ENCODE assay signal across 23 cellular contexts in the genomic region with DNA sequence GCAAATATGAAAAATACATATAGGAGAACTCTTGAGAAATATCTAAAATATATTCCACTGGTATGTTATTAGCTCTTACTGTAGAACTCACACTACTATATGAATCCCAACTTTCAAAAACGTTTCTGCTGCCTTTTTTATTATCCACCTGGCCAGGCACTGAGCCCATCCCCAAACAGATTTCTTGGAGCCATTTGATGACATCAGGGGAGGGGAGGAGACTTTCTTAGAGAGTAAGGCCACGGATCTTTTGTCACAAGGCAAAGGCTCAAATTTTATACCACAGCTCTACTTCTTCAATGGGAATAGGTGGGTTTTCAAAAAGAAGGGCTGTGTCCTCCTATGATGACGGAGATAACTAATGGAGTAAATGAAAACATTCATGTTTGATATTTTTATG.
"Had no signal": no experiment of that assay in that cellular context is flagged by ENCODE, and none has a peak within 500 bp of the region (broad histone marks: within the 10 kb centered on the region; RNA-seq: fewer than 3 reads in every experiment).

No MANE protein-coding gene starts in this region.

- H3K27me3 ChIP-seq: body of pancreas, dorsolateral prefrontal cortex, left lung, tibial nerve had no signal

- H3K36me3 Mint-ChIP-seq: activated CD8-positive, alpha-beta memory T cell treated with anti-CD3 and anti-CD28 coated beads, Interleukin-2, amount 10 ng/mL, durations not matched to agents 7 days and 5 days; activated naive CD8-positive, alpha-beta T cell treated with anti-CD3 and anti-CD28 coated beads, Interleukin-2, amount 10 ng/mL, durations not matched to agents 7 days and 5 days had no signal

- H3K27me3 Mint-ChIP-seq: activated B cell treated with CpG ODN at 0.5 μM for 24 hours; activated CD4-positive, alpha-beta memory T cell treated with anti-CD3 and anti-CD28 coated beads, Interleukin-2, amount 10 ng/mL, durations not matched to agents 7 days and 5 days; activated CD8-positive, alpha-beta memory T cell treated with anti-CD3 and anti-CD28 coated beads, Interleukin-2, amount 10 ng/mL, durations not matched to agents 7 days and 5 days; activated naive CD8-positive, alpha-beta T cell treated with anti-CD3 and anti-CD28 coated beads, Interleukin-2, amount 10 ng/mL, durations not matched to agents 7 days and 5 days; activated T-helper 17 cell treated with anti-CD3 and anti-CD28 coated beads, Interleukin-2, amount 50 U/mL, for 72 hours had no signal

- H3K9me3 Mint-ChIP-seq: activated B cell treated with CpG ODN at 0.5 μM for 24 hours; activated naive CD8-positive, alpha-beta T cell treated with anti-CD3 and anti-CD28 coated beads, Interleukin-2, amount 10 ng/mL, durations not matched to agents 7 days and 5 days; activated T-helper 17 cell treated with anti-CD3 and anti-CD28 coated beads, Interleukin-2, amount 50 U/mL, for 72 hours had no signal

- H3K36me3 ChIP-seq: left lung, prostate gland, tibial nerve had no signal

- H3K4me1 Mint-ChIP-seq: activated B cell treated with CpG ODN at 0.5 μM for 24 hours; activated CD4-positive, alpha-beta memory T cell treated with anti-CD3 and anti-CD28 coated beads, Interleukin-2, amount 10 ng/mL, durations not matched to agents 7 days and 5 days; activated CD8-positive, alpha-beta memory T cell treated with anti-CD3 and anti-CD28 coated beads, Interleukin-2, amount 10 ng/mL, durations not matched to agents 7 days and 5 days; activated naive CD8-positive, alpha-beta T cell treated with anti-CD3 and anti-CD28 coated beads, Interleukin-2, amount 10 ng/mL, durations not matched to agents 7 days and 5 days; activated T-helper 17 cell treated with anti-CD3 and anti-CD28 coated beads, Interleukin-2, amount 50 U/mL, for 72 hours had no signal

- H3K4me3 ChIP-seq: body of pancreas, dorsolateral prefrontal cortex, left lung, prostate gland, tibial nerve had no signal

- DNase-seq: activated B cell treated with CpG ODN at 0.5 μM for 24 hours; activated CD4-positive, alpha-beta memory T cell treated with anti-CD3 and anti-CD28 coated beads, Interleukin-2, amount 10 ng/mL, durations not matched to agents 7 days and 5 days; activated CD4-positive, alpha-beta T cell treated with anti-CD3 and anti-CD28 coated beads for 4 hours; activated CD8-positive, alpha-beta memory T cell treated with anti-CD3 and anti-CD28 coated beads, Interleukin-2, amount 10 ng/mL, durations not matched to agents 7 days and 5 days; activated naive CD4-positive, alpha-beta T cell; activated naive CD8-positive, alpha-beta T cell treated with anti-CD3 and anti-CD28 coated beads, Interleukin-2, amount 10 ng/mL, durations not matched to agents 7 days and 5 days; activated T-cell treated with anti-CD3 and anti-CD28 coated beads, Interleukin-2, amount 50 U/mL, for 1 hour; body of pancreas; caudate nucleus; dorsolateral prefrontal cortex; foreskin fibroblast; hippocampal formation; left lung; right cardiac atrium; stimulated activated naive CD8-positive, alpha-beta T cell treated with anti-CD3 and anti-CD28 coated beads, Interleukin-15, Interleukin-2, amounts not matched to agents 100 U/mL and 50 U/mL, for 24 hours had no signal

- H3K4me3 Mint-ChIP-seq: activated B cell treated with CpG ODN at 0.5 μM for 24 hours; activated CD4-positive, alpha-beta memory T cell treated with anti-CD3 and anti-CD28 coated beads, Interleukin-2, amount 10 ng/mL, durations not matched to agents 7 days and 5 days; activated CD8-positive, alpha-beta memory T cell treated with anti-CD3 and anti-CD28 coated beads, Interleukin-2, amount 10 ng/mL, durations not matched to agents 7 days and 5 days; activated naive CD8-positive, alpha-beta T cell treated with anti-CD3 and anti-CD28 coated beads, Interleukin-2, amount 10 ng/mL, durations not matched to agents 7 days and 5 days; activated T-helper 17 cell treated with anti-CD3 and anti-CD28 coated beads, Interleukin-2, amount 50 U/mL, for 72 hours; T-helper 2 cell treated with Interferon-gamma antibody and Interleukin-4, amounts not matched to agents 5 μg/mL and 100 μg/mL, for 36 hours had no signal

- H3K27ac Mint-ChIP-seq: activated B cell treated with CpG ODN at 0.5 μM for 24 hours; activated CD4-positive, alpha-beta memory T cell treated with anti-CD3 and anti-CD28 coated beads, Interleukin-2, amount 10 ng/mL, durations not matched to agents 7 days and 5 days; activated CD8-positive, alpha-beta memory T cell treated with anti-CD3 and anti-CD28 coated beads, Interleukin-2, amount 10 ng/mL, durations not matched to agents 7 days and 5 days; activated naive CD8-positive, alpha-beta T cell treated with anti-CD3 and anti-CD28 coated beads, Interleukin-2, amount 10 ng/mL, durations not matched to agents 7 days and 5 days; activated T-helper 17 cell treated with anti-CD3 and anti-CD28 coated beads, Interleukin-2, amount 50 U/mL, for 72 hours; T-helper 2 cell treated with Interferon-gamma antibody and Interleukin-4, amounts not matched to agents 5 μg/mL and 100 μg/mL, for 36 hours had no signal

- FAIRE-seq: colon, keratinocyte, TTC549, urothelium cell line had no signal

- H3K27ac ChIP-seq: dorsolateral prefrontal cortex, left lung, prostate gland, tibial nerve had no signal

- H3K4me1 ChIP-seq: left lung, prostate gland, tibial nerve had no signal

- H3K9me3 ChIP-seq: body of pancreas, left lung, prostate gland, tibial nerve had no signal
